ENCODE assay signal across 11 cellular contexts in the genomic region with DNA sequence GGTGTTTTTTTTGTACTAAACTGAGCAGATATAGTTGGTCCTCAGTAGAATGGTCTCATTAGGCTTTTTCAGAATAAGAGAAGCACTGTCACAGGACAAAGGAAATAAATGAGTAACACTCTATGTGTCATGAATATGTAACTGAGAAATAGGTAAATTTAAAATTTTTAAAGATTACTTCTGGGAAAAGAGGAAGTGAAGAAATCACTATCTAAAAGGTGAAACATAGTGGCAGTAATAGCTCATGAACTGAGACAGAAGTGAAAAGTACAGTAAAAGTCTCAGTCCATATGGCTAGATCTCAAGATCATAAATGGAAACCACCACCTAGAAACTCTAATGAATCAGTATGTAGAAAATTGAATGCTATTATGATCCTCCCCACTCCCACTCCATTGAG.
A peak's percentile ranks its signal among the peaks of the same experiment; 100 is the strongest.
DNase-seq lines count a peak whose midpoint lies in the region; ATAC-seq and TF ChIP-seq lines count a peak whose summit lies in the region.
"Had no signal": no experiment of that assay in that cellular context is flagged by ENCODE, and none has a peak within 500 bp of the region (broad histone marks: within the 10 kb centered on the region; RNA-seq: fewer than 3 reads in every experiment).

No MANE protein-coding gene starts in this region.

- H3K9ac ChIP-seq in endodermal cell (ENCODE audit: extremely low read depth, low read length, poor library complexity, severe bottlenecking) = no peak overlapping the region

- H3K36me3 Mint-ChIP-seq in activated naive CD8-positive, alpha-beta T cell = peaks cover 6% of the 10 kb centered on the region
- H3K36me3 Mint-ChIP-seq in endodermal cell (ENCODE audit: low read depth) = no peaks in the 10 kb centered on the region

- DNase-seq in foreskin fibroblast (no peak), endodermal cell (no peak), NCI-H69 (lab: John Stamatoyannopoulos, UW) (no peak)
- DNase-seq in activated CD4-positive, alpha-beta T cell treated with anti-CD3 and anti-CD28 coated beads, Interleukin-2, amount 50 U/mL, for 4 hours = no peak
- DNase-seq: spleen, substantia nigra had no signal

- peak overlapping the region; percentile 90 for H3K27ac Mint-ChIP-seq in activated naive CD8-positive, alpha-beta T cell
- no peak overlapping the region for H3K27ac Mint-ChIP-seq in endodermal cell

- peaks cover 24% of the 10 kb centered on the region for H3K4me1 Mint-ChIP-seq in activated naive CD8-positive, alpha-beta T cell (ENCODE audit: low read depth)
- H3K4me1 Mint-ChIP-seq in endodermal cell = peaks cover 7% of the 10 kb centered on the region

- peaks cover 6% of the 10 kb centered on the region for H3K4me1 ChIP-seq in endodermal cell (ENCODE audit: control insufficient read depth, insufficient read depth, low read length)
- H3K4me1 ChIP-seq: breast epithelium had no signal

- TF ChIP-seq CTCF in foreskin fibroblast (IDR thresholded peaks at IDR 0.05; ENCODE audit: low read depth, low read length) = no peak
- no peak for TF ChIP-seq CTCF in endodermal cell (conservative IDR thresholded peaks at IDR 0.05)

- H3K4me3 ChIP-seq in foreskin fibroblast (ENCODE audit: low read depth in 1 of 2, low read length in 2 of 2) (no peak overlapping the region), endodermal cell (ENCODE audit: low read length) (no peak overlapping the region)
- H3K4me3 ChIP-seq: breast epithelium, spleen had no signal

- no peaks in the 10 kb centered on the region for H3K27me3 Mint-ChIP-seq in activated naive CD8-positive, alpha-beta T cell
- no peaks in the 10 kb centered on the region for H3K27me3 Mint-ChIP-seq in endodermal cell (ENCODE audit: insufficient read depth)

- H3K27ac ChIP-seq in endodermal cell (ENCODE audit: low read depth, low read length) = no peak overlapping the region
- H3K27ac ChIP-seq: breast epithelium, spleen had no signal

- no peaks in the 10 kb centered on the region for H3K36me3 ChIP-seq in endodermal cell (ENCODE audit: control insufficient read depth, insufficient read depth, low read length)
- H3K36me3 ChIP-seq: breast epithelium had no signal

- no peaks in the 10 kb centered on the region for H3K27me3 ChIP-seq in endodermal cell (ENCODE audit: control insufficient read depth, insufficient read depth, low read length, poor library complexity, severe bottlenecking)
- H3K27me3 ChIP-seq: breast epithelium, spleen had no signal

- no peaks in the 10 kb centered on the region for H3K9me3 ChIP-seq in endodermal cell (ENCODE audit: control insufficient read depth, low read length)
- H3K9me3 ChIP-seq: breast epithelium, spleen had no signal

- ATAC-seq in GM18858 (IDR thresholded peaks at IDR 0.05; ENCODE audit: unreplicated experiment) (peak; percentile 81), GM21381 (IDR thresholded peaks at IDR 0.05; ENCODE audit: unreplicated experiment) (peak; percentile 84), HG03097 (IDR thresholded peaks at IDR 0.05; ENCODE audit: low FRiP score, unreplicated experiment) (peak; percentile 83)

- H3K9me3 Mint-ChIP-seq in activated naive CD8-positive, alpha-beta T cell (ENCODE audit: low read depth) = no peaks in the 10 kb centered on the region
- H3K9me3 Mint-ChIP-seq in endodermal cell = no peaks in the 10 kb centered on the region

- H3K4me3 Mint-ChIP-seq in activated naive CD8-positive, alpha-beta T cell = peak overlapping the region; percentile 54
- H3K4me3 Mint-ChIP-seq in endodermal cell = no peak overlapping the region
